Comparison of ENCODE assay signal across 1 cellular context in the genomic region with DNA sequence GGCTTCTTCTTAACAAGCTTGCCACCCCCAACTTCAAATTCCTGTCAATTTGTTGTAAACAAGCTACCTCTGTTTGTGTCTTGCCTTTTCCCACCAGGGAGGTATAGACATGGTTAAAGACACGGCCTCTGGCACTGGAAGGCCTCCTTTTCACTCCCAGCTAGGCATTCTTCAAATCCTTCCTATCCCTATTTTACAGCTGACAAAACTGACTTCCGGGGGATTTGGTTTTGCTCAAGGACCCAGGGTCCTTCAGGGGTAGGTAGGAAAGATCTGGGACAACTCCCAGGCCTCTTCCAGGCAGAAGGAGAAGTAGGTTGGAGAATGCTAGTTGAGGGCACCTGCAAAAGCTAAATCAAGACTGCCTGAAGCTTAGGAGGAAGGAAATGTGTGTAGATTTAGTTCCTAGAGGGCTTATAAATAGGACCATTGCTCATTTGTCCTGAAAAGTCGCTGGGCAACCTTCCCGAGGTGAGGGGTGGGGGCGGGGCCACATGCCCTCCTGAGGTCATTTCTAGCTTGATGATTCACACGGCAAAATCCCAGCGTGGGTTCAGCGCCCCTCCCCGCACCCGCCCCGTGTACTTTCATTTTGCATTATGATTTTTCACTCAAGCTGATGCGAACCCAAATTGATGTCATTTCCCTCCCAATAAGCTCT.
TF ChIP-seq lines count a peak whose summit lies in the region.

No MANE protein-coding gene starts in this region.

TF ChIP-seq in HEK293, 187 proteins besides CTCF, POLR2A, EP300 and RAD21 (continued from another document):
- TF ChIP-seq, protein P1, sequence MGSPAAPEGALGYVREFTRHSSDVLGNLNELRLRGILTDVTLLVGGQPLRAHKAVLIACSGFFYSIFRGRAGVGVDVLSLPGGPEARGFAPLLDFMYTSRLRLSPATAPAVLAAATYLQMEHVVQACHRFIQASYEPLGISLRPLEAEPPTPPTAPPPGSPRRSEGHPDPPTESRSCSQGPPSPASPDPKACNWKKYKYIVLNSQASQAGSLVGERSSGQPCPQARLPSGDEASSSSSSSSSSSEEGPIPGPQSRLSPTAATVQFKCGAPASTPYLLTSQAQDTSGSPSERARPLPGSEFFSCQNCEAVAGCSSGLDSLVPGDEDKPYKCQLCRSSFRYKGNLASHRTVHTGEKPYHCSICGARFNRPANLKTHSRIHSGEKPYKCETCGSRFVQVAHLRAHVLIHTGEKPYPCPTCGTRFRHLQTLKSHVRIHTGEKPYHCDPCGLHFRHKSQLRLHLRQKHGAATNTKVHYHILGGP (tag by site-specific recombination; IDR thresholded peaks at IDR 0.05), result peak; percentile 56; the same call in 1 of the 2 replicates
- TF ChIP-seq, protein P2, sequence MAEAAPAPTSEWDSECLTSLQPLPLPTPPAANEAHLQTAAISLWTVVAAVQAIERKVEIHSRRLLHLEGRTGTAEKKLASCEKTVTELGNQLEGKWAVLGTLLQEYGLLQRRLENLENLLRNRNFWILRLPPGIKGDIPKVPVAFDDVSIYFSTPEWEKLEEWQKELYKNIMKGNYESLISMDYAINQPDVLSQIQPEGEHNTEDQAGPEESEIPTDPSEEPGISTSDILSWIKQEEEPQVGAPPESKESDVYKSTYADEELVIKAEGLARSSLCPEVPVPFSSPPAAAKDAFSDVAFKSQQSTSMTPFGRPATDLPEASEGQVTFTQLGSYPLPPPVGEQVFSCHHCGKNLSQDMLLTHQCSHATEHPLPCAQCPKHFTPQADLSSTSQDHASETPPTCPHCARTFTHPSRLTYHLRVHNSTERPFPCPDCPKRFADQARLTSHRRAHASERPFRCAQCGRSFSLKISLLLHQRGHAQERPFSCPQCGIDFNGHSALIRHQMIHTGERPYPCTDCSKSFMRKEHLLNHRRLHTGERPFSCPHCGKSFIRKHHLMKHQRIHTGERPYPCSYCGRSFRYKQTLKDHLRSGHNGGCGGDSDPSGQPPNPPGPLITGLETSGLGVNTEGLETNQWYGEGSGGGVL (tag by site-specific recombination; IDR thresholded peaks at IDR 0.05), result 0 out of 2 replicates have a peak, but pooled peaks have one; percentile 28
- TF ChIP-seq ZNF114 (tag by site-specific recombination; IDR thresholded peaks at IDR 0.05), result no peak
- TF ChIP-seq ZNF341 (tag by site-specific recombination; IDR thresholded peaks at IDR 0.05; ENCODE audit: low read depth), result no peak
- no peak for TF ChIP-seq ZNF19 (tag by site-specific recombination; IDR thresholded peaks at IDR 0.05; ENCODE audit: low read depth)
- no peak for TF ChIP-seq ZFP3 (tag by site-specific recombination; IDR thresholded peaks at IDR 0.05; ENCODE audit: low read depth)
- no peak for TF ChIP-seq ZNF223 (tag by site-specific recombination; IDR thresholded peaks at IDR 0.05)
- peak; percentile 23; the same call in 1 of the 2 replicates for TF ChIP-seq SP2 (tag by site-specific recombination; IDR thresholded peaks at IDR 0.05)
- no peak for TF ChIP-seq ZNF37A (tag by site-specific recombination; IDR thresholded peaks at IDR 0.05)
- peak; percentile 35; the same call in 1 of the 2 replicates for TF ChIP-seq GLIS1 (tag by site-specific recombination; IDR thresholded peaks at IDR 0.05)
- TF ChIP-seq ZNF335 (tag by site-specific recombination; conservative IDR thresholded peaks at IDR 0.05), result peak; percentile 88
- no peak for TF ChIP-seq ZNF654 (tag by site-specific recombination; IDR thresholded peaks at IDR 0.05; ENCODE audit: low read depth)
- 0 out of 2 replicates have a peak, but pooled peaks have one; percentile 27 for TF ChIP-seq KLF1 (tag by site-specific recombination; IDR thresholded peaks at IDR 0.05)
- peak; percentile 42; the same call in 1 of the 2 replicates for TF ChIP-seq GLIS2 (tag by site-specific recombination; IDR thresholded peaks at IDR 0.05)
TF ChIP-seq in HEK293: peak in this region for 12.
